ENCODE assay signal across 4 cellular contexts in genomic region chr6:31857774-31858173, GRCh38. TPM values are rescaled to one million over a fixed set of nuclear protein-coding genes. Genes with fewer than 3 reads are reported as not detected.
"Had no signal": no experiment of that assay in that cellular context is flagged by ENCODE, and none has a peak within 500 bp of the region (broad histone marks: within the 10 kb centered on the region; RNA-seq: fewer than 3 reads in every experiment).

No MANE protein-coding gene starts in this region.

RNA-seq across cellular contexts. Expression of gene SLC44A4, which starts 21.0 kb away (rescaled TPM):
- total RNA-seq: chondrocyte, left cardiac atrium, left ventricle myocardium superior, lung microvascular endothelial cell had no signal
